21 cellular contexts compared by ENCODE assay signal in genomic region chr6:78526432-78526831, GRCh38.
"Had no signal": no experiment of that assay in that cellular context is flagged by ENCODE, and none has a peak within 500 bp of the region (broad histone marks: within the 10 kb centered on the region; RNA-seq: fewer than 3 reads in every experiment).

No MANE protein-coding gene starts in this region.

- H3K36me3 ChIP-seq: cardiac muscle cell, pancreas, right atrium auricular region, thyroid gland, upper lobe of right lung had no signal

- H3K27ac ChIP-seq: cardiac muscle cell, pancreas, psoas muscle, right atrium auricular region, thyroid gland, upper lobe of right lung had no signal

- DNase-seq: activated CD8-positive, alpha-beta memory T cell treated with anti-CD3 and anti-CD28 coated beads for 24 hours; activated CD8-positive, alpha-beta memory T cell treated with anti-CD3 and anti-CD28 coated beads, Interleukin-2, amount 50 U/mL, for 48 hours; activated naive CD4-positive, alpha-beta T cell treated with anti-CD3 and anti-CD28 coated beads for 36 hours; activated naive CD8-positive, alpha-beta T cell treated with anti-CD3 and anti-CD28 coated beads, Interleukin-2, amount 10 ng/mL, durations not matched to agents 7 days and 5 days; activated T-cell treated with anti-CD3 and anti-CD28 coated beads, Interleukin-2, amount 50 U/mL, for 48 hours; amniotic stem cell; cortex of kidney; erythroblast; foreskin fibroblast; left ventricle myocardium superior; pancreas; psoas muscle; stimulated activated CD4-positive, alpha-beta T cell treated with anti-CD3 and anti-CD28 coated beads, Interleukin-12 subunit alpha, Interleukin-12 subunit beta, amount 100 ng/mL, for 4 hours; stimulated activated CD4-positive, alpha-beta T cell treated with anti-CD3 and anti-CD28 coated beads, Interleukin-4, amount 100 ng/mL, for 4 hours; stimulated activated naive CD8-positive, alpha-beta T cell treated with anti-CD3 and anti-CD28 coated beads, Interleukin-15, Interleukin-2, amounts not matched to agents 100 U/mL and 50 U/mL, for 24 hours; T-cell; thyroid gland; upper lobe of right lung had no signal

- H3K4me3 ChIP-seq: cardiac muscle cell, pancreas, psoas muscle, right atrium auricular region, thyroid gland, upper lobe of right lung had no signal

- FAIRE-seq: endometrium, pancreas had no signal

- H3K27me3 ChIP-seq: cardiac muscle cell, pancreas, right atrium auricular region, thyroid gland, upper lobe of right lung had no signal

- ATAC-seq: left ventricle myocardium superior; pancreas; psoas muscle; stimulated activated naive CD8-positive, alpha-beta T cell treated with anti-CD3 and anti-CD28 coated beads, Interleukin-15, Interleukin-2, amounts not matched to agents 100 U/mL and 50 U/mL, for 24 hours; T-cell; upper lobe of right lung had no signal

- H3K4me1 ChIP-seq: pancreas, psoas muscle, right atrium auricular region, thyroid gland, upper lobe of right lung had no signal

- H3K9me3 ChIP-seq: pancreas, psoas muscle, right atrium auricular region, thyroid gland, upper lobe of right lung had no signal
